ENCODE assay signal across 15 cellular contexts in genomic region chr12:107129315-107129930, GRCh38.
"Had no signal": no experiment of that assay in that cellular context is flagged by ENCODE, and none has a peak within 500 bp of the region (broad histone marks: within the 10 kb centered on the region; RNA-seq: fewer than 3 reads in every experiment).

No MANE protein-coding gene starts in this region.

- ATAC-seq: left lung, natural killer cell had no signal

- DNase-seq: activated CD4-positive, alpha-beta T cell treated with anti-CD3 and anti-CD28 coated beads for 1 hour; activated CD4-positive, alpha-beta T cell treated with anti-CD3 and anti-CD28 coated beads, Interleukin-2, amount 50 U/mL, for 1 hour; activated gamma-delta T cell treated with Interleukin-2 at 50 U/mL for 16 hours; activated T-cell treated with anti-CD3 and anti-CD28 coated beads, Interleukin-2, amount 50 U/mL, for 1 hour; aorta; dermis blood vessel endothelial cell; effector memory CD4-positive, alpha-beta T cell; foreskin melanocyte; hippocampal formation; kidney glomerular epithelial cell; left lung; natural killer cell; stimulated activated CD4-positive, alpha-beta T cell treated with anti-CD3 and anti-CD28 coated beads, Interleukin-2, amount 100 ng/mL, for 48 hours; stimulated activated naive CD4-positive, alpha-beta T cell; testis had no signal
